19 cellular contexts compared by ENCODE assay signal in genomic region chr19:30060872-30061556, GRCh38.
"Had no signal": no experiment of that assay in that cellular context is flagged by ENCODE, and none has a peak within 500 bp of the region (broad histone marks: within the 10 kb centered on the region; RNA-seq: fewer than 3 reads in every experiment).

No MANE protein-coding gene starts in this region.

- ATAC-seq: activated naive CD8-positive, alpha-beta T cell treated with anti-CD3 and anti-CD28 coated beads, Interleukin-2, amount 50 U/mL, for 24 hours; gastrocnemius medialis; heart right ventricle; mucosa of descending colon; naive thymus-derived CD4-positive, alpha-beta T cell had no signal

- H3K27me3 ChIP-seq: ascending aorta, tibial nerve, uterus had no signal

- H3K79me2 ChIP-seq: parathyroid adenoma had no signal

- H3K9ac ChIP-seq: parathyroid adenoma had no signal

- H3K36me3 ChIP-seq: ascending aorta, gastrocnemius medialis, heart right ventricle, tibial nerve, uterus had no signal

- H3K9me3 Mint-ChIP-seq: activated CD4-positive, alpha-beta T cell treated with anti-CD3 and anti-CD28 coated beads, Interleukin-2, amount 10 ng/mL, durations not matched to agents 7 days and 5 days; activated naive CD4-positive, alpha-beta T cell treated with anti-CD3 and anti-CD28 coated beads for 36 hours; activated naive CD8-positive, alpha-beta T cell treated with anti-CD3 and anti-CD28 coated beads, Interleukin-2, amount 50 U/mL, for 24 hours; activated T-helper 2 cell treated with anti-CD3 and anti-CD28 coated beads, Interferon-gamma antibody, Interleukin-2, Interleukin-4, amounts not matched to agents 10 μg/mL and 5 μg/mL and 100 μg/mL, durations not matched to agents 14 hours and 24 hours and 36 hours had no signal

- H3K4me3 Mint-ChIP-seq: activated CD4-positive, alpha-beta T cell treated with anti-CD3 and anti-CD28 coated beads, Interleukin-2, amount 10 ng/mL, durations not matched to agents 7 days and 5 days; activated naive CD4-positive, alpha-beta T cell treated with anti-CD3 and anti-CD28 coated beads for 36 hours; activated naive CD8-positive, alpha-beta T cell treated with anti-CD3 and anti-CD28 coated beads, Interleukin-2, amount 50 U/mL, for 24 hours; naive thymus-derived CD4-positive, alpha-beta T cell had no signal

- H3K27ac Mint-ChIP-seq: activated CD4-positive, alpha-beta T cell treated with anti-CD3 and anti-CD28 coated beads, Interleukin-2, amount 10 ng/mL, durations not matched to agents 7 days and 5 days; activated naive CD4-positive, alpha-beta T cell treated with anti-CD3 and anti-CD28 coated beads for 36 hours; activated naive CD8-positive, alpha-beta T cell treated with anti-CD3 and anti-CD28 coated beads, Interleukin-2, amount 50 U/mL, for 24 hours; activated T-helper 2 cell treated with anti-CD3 and anti-CD28 coated beads, Interferon-gamma antibody, Interleukin-2, Interleukin-4, amounts not matched to agents 10 μg/mL and 5 μg/mL and 100 μg/mL, durations not matched to agents 14 hours and 24 hours and 36 hours; naive thymus-derived CD4-positive, alpha-beta T cell had no signal

- H3K9me3 ChIP-seq: ascending aorta, gastrocnemius medialis, mucosa of descending colon, tibial nerve, uterus had no signal

- H3K4me3 ChIP-seq: ascending aorta, gastrocnemius medialis, heart right ventricle, mucosa of descending colon, tibial nerve, uterus had no signal

- H2AFZ ChIP-seq: parathyroid adenoma had no signal

- H3K27me3 Mint-ChIP-seq: activated CD4-positive, alpha-beta T cell treated with anti-CD3 and anti-CD28 coated beads, Interleukin-2, amount 10 ng/mL, durations not matched to agents 7 days and 5 days; activated naive CD8-positive, alpha-beta T cell treated with anti-CD3 and anti-CD28 coated beads, Interleukin-2, amount 50 U/mL, for 24 hours had no signal

- DNase-seq: activated CD4-positive, alpha-beta T cell treated with anti-CD3 and anti-CD28 coated beads, Interleukin-2, amount 10 ng/mL, durations not matched to agents 7 days and 5 days; activated CD4-positive, CD25-positive, alpha-beta regulatory T cell; activated naive CD4-positive, alpha-beta T cell treated with anti-CD3 and anti-CD28 coated beads for 36 hours; activated naive CD8-positive, alpha-beta T cell treated with anti-CD3 and anti-CD28 coated beads, Interleukin-2, amount 50 U/mL, for 24 hours; gastrocnemius medialis; heart right ventricle; islet precursor cell; mammary epithelial cell; naive thymus-derived CD4-positive, alpha-beta T cell; stimulated activated CD4-positive, alpha-beta T cell treated with anti-CD3 and anti-CD28 coated beads, Interleukin-15, amount 100 ng/mL, for 24 hours; stimulated activated CD4-positive, alpha-beta T cell treated with anti-CD3 and anti-CD28 coated beads, Interleukin-4, amount 100 ng/mL, for 24 hours; stimulated activated naive CD4-positive, alpha-beta T cell treated with Interleukin-2 at 50 U/mL for 16 hours; uterus had no signal

- H3K4me1 ChIP-seq: ascending aorta, gastrocnemius medialis, heart right ventricle, parathyroid adenoma, uterus had no signal

- H3K27ac ChIP-seq: ascending aorta, gastrocnemius medialis, heart right ventricle, parathyroid adenoma, tibial nerve, uterus had no signal

- FAIRE-seq: bronchial epithelial cell had no signal

- H3K4me1 Mint-ChIP-seq: activated CD4-positive, alpha-beta T cell treated with anti-CD3 and anti-CD28 coated beads, Interleukin-2, amount 10 ng/mL, durations not matched to agents 7 days and 5 days; activated naive CD8-positive, alpha-beta T cell treated with anti-CD3 and anti-CD28 coated beads, Interleukin-2, amount 50 U/mL, for 24 hours; naive thymus-derived CD4-positive, alpha-beta T cell had no signal
